In genomic region chr9:96651626-96652025, GRCh38 we compare ENCODE assay signal across 9 cellular contexts. TPM values are rescaled to one million over a fixed set of nuclear protein-coding genes. Genes with fewer than 3 reads are reported as not detected.
A peak's percentile ranks its signal among the peaks of the same experiment; 100 is the strongest.
DNase-seq lines count a peak whose midpoint lies in the region; ATAC-seq, FAIRE-seq and TF ChIP-seq lines count a peak whose summit lies in the region.
"Had no signal": no experiment of that assay in that cellular context is flagged by ENCODE, and none has a peak within 500 bp of the region (broad histone marks: within the 10 kb centered on the region; RNA-seq: fewer than 3 reads in every experiment).

No MANE protein-coding gene starts in this region.

- no peak for TF ChIP-seq POLR2A in A549 (IDR thresholded peaks at IDR 0.05; ENCODE audit: low read length)
- no peak for TF ChIP-seq POLR2A in esophagus squamous epithelium (IDR thresholded peaks at IDR 0.05)

- no peak overlapping the region for H3K27ac ChIP-seq in A549
- no peak overlapping the region for H3K27ac ChIP-seq in esophagus squamous epithelium

- ATAC-seq in A549, result no peak
- ATAC-seq in GM18909 (IDR thresholded peaks at IDR 0.05; ENCODE audit: poor library complexity, unreplicated experiment), result no peak
- ATAC-seq in GM19324 (IDR thresholded peaks at IDR 0.05; ENCODE audit: low FRiP score, unreplicated experiment), result no peak
- ATAC-seq in activated T-cell treated with anti-CD3 and anti-CD28 coated beads, Interleukin-2, amount 50 U/mL, for 4 hours, result no peak
- ATAC-seq in HG03354 (IDR thresholded peaks at IDR 0.05; ENCODE audit: poor library complexity, severe bottlenecking, unreplicated experiment), result no peak

- no peak overlapping the region for H3K4me3 Mint-ChIP-seq in activated T-cell treated with anti-CD3 and anti-CD28 coated beads, Interleukin-2, amount 50 U/mL, for 4 hours
- H3K4me3 Mint-ChIP-seq: activated naive CD8-positive, alpha-beta T cell had no signal

- no peak overlapping the region for H3K4me2 ChIP-seq in A549

- H3K4me1 Mint-ChIP-seq in activated T-cell treated with anti-CD3 and anti-CD28 coated beads, Interleukin-2, amount 50 U/mL, for 4 hours (ENCODE audit: low read depth), result peaks cover 20% of the 10 kb centered on the region

- H3K36me3 ChIP-seq in esophagus squamous epithelium, result peaks cover 0 to 42% (median 9%) of the 10 kb centered on the region in 3 donors

- H3K9me3 Mint-ChIP-seq in activated T-cell treated with anti-CD3 and anti-CD28 coated beads, Interleukin-2, amount 50 U/mL, for 4 hours, result no peaks in the 10 kb centered on the region

- no peak for FAIRE-seq in A549 (lab: Jason Lieb, UNC)

- no peaks in the 10 kb centered on the region for H3K27me3 Mint-ChIP-seq in activated T-cell treated with anti-CD3 and anti-CD28 coated beads, Interleukin-2, amount 50 U/mL, for 4 hours (ENCODE audit: low read depth)
- H3K27me3 Mint-ChIP-seq: activated naive CD8-positive, alpha-beta T cell had no signal

- CTCF ChIA-PET in A549 (lab: Yijun Ruan, JAX), result interaction anchor here (0.6 to 1.5 kb wide), 5 partner anchors 9 to 326 kb away, joined by 3 to 5 read pairs (median 3); partner anchors contain the start of gene CDC14B

- no peak for TF ChIP-seq EP300 in A549 (IDR thresholded peaks at IDR 0.05)

- intact Hi-C loops in esophagus squamous epithelium (cut with DNase I), result no loop called here

- TF ChIP-seq CTCF in A549 (IDR thresholded peaks at IDR 0.05), result peak; percentile 61
- TF ChIP-seq CTCF in GM12874 (IDR thresholded peaks at IDR 0.05; ENCODE audit: insufficient read depth, low read depth, low read length), result peak; percentile 24; the same call in 1 of the 2 replicates
- TF ChIP-seq CTCF in esophagus squamous epithelium (IDR thresholded peaks at IDR 0.05), result peak in 4 of 6 experiments; percentile 41 to 64 (median 45)

- peak; percentile 74 to 78 for TF ChIP-seq RAD21 in A549 (conservative IDR thresholded peaks at IDR 0.05 in 1 of 2, IDR thresholded peaks at IDR 0.05 in 1 of 2)

- POLR2A ChIA-PET in A549 (lab: Yijun Ruan, JAX), result no interaction called here

- H3K9me3 ChIP-seq in A549, result no peaks in the 10 kb centered on the region
- H3K9me3 ChIP-seq in esophagus squamous epithelium, result no peaks in the 10 kb centered on the region

- H3K4me1 ChIP-seq in A549, result peaks cover 7% of the 10 kb centered on the region; the same call in 1 of the 3 replicates
- peaks cover 0 to 26% (median 5%) of the 10 kb centered on the region in 3 donors for H3K4me1 ChIP-seq in esophagus squamous epithelium

- DNase-seq in A549 (ENCODE audit: low read depth in 1 of 2, low spot score in 1 of 2) (peak; percentile 39 to 47), OCI-M1 (lab: John Stamatoyannopoulos, UW) (peak; percentile 47), esophagus squamous epithelium (lab: John Stamatoyannopoulos, UW) (no peak)
- no peak for DNase-seq in activated T-cell treated with anti-CD3 and anti-CD28 coated beads, Interleukin-2, amount 50 U/mL, for 4 hours

- peaks cover 14% of the 10 kb centered on the region for H3K36me3 Mint-ChIP-seq in activated T-cell treated with anti-CD3 and anti-CD28 coated beads, Interleukin-2, amount 50 U/mL, for 4 hours (ENCODE audit: insufficient read depth)

- H3K27me3 ChIP-seq in esophagus squamous epithelium, result no peaks in the 10 kb centered on the region

- H3K4me3 ChIP-seq in A549 (no peak overlapping the region), esophagus squamous epithelium (no peak overlapping the region)

TF ChIP-seq in A549, 52 proteins besides CTCF, POLR2A, EP300 and RAD21:
- no peak for TF ChIP-seq CBX8 (IDR thresholded peaks at IDR 0.05)
- peak; percentile 54 for TF ChIP-seq SMC3 (IDR thresholded peaks at IDR 0.05)
- TF ChIP-seq CHD4 (IDR thresholded peaks at IDR 0.05; ENCODE audit: borderline replicate concordance), result no peak

RNA-seq across cellular contexts. Expression of gene PRXL2C, which starts 3.5 kb away (rescaled TPM):
- 10.2 and 11.4 TPM in 2 replicates for polyA plus RNA-seq in A549 (2011; rRNA removed)
- 4.4 and 5.6 TPM in 2 replicates for polyA plus RNA-seq in A549 (2012; cell fraction: cytosol; rRNA removed)
- 1.4 and 1.9 TPM in 2 replicates for polyA plus RNA-seq in A549 (2012; cell fraction: nucleus; rRNA removed)
- polyA plus RNA-seq in A549 (2017; fragmentation: RNase III; extraction: RNeasy Plus Mini Kit Qiagen cat#74134 plus additional on column Dnase treatment), result 7.6 to 7.9 TPM (median 7.7 TPM) in 3 replicates
- 6.3 and 6.6 TPM in 2 replicates for polyA minus RNA-seq in A549 (2011; rRNA and poly(A)+ RNA removed)
- 10 to 100 TPM in 1 of 4 donors, 1 to 10 TPM in 2, under 1 TPM in 1; 0.95 to 12.2 (median 5.6) TPM for total RNA-seq in esophagus squamous epithelium
- total RNA-seq in activated T-cell treated with anti-CD3 and anti-CD28 coated beads, Interleukin-2, amount 50 U/mL, for 4 hours, result 10 to 100 TPM in 1 of 3 donors, 1 to 10 TPM in 2; 9.0 to 13.4 (median 9.1) TPM

RNA-seq across cellular contexts. Expression of gene CDC14B, which starts 32.0 kb away (rescaled TPM):
- polyA plus RNA-seq in A549 (2011; rRNA removed) (17.3 and 19.6 TPM in 2 replicates), A549 (2017; fragmentation: RNase III; extraction: RNeasy Plus Mini Kit Qiagen cat#74134 plus additional on column Dnase treatment) (9.6 to 10.2 TPM (median 9.9 TPM) in 3 replicates)
- polyA plus RNA-seq in A549 (2012; cell fraction: cytosol; rRNA removed), result 5.4 and 6.8 TPM in 2 replicates
- 5.4 and 8.0 TPM in 2 replicates for polyA plus RNA-seq in A549 (2012; cell fraction: nucleus; rRNA removed)
- 19.3 and 27.0 TPM in 2 replicates for polyA minus RNA-seq in A549 (2011; rRNA and poly(A)+ RNA removed)
- total RNA-seq in esophagus squamous epithelium, result 10 to 100 TPM in 2 of 4 donors, 1 to 10 TPM in 2; 2.7 to 14.8 (median 9.1) TPM
- 1 to 10 TPM; 1.7 to 2.9 (median 2.5) TPM for total RNA-seq in activated T-cell treated with anti-CD3 and anti-CD28 coated beads, Interleukin-2, amount 50 U/mL, for 4 hours

Comparison
In these comparisons a context has a peak if more than half of its experiments do, and no peak if none do; other contexts are left out.
1. DNase-seq: peak in A549 (2 of 2) and OCI-M1 (single experiment); none in esophagus squamous epithelium (single experiment) and activated T-cell treated with anti-CD3 and anti-CD28 coated beads, Interleukin-2, amount 50 U/mL, for 4 hours (single experiment).
2. Peak in every context shown above with its lines, with median percentiles within 50 percentile points of each other: CTCF ChIP-seq.